Comparison of ENCODE assay signal across 2 cellular contexts in genomic region chr5:6134281-6134680, GRCh38.
TF ChIP-seq lines count a peak whose summit lies in the region.

No MANE protein-coding gene starts in this region.

TF ChIP-seq in GM23338, 12 proteins besides CTCF, POLR2A, EP300 and RAD21 (continued from another document):
- no peak for TF ChIP-seq ZNF462 (CRISPR knock-in tag; IDR thresholded peaks at IDR 0.05)

TF ChIP-seq in WTC11, 78 proteins besides CTCF, POLR2A, EP300 and RAD21 (continued from another document):
- no peak for TF ChIP-seq HMGXB4 (CRISPR knock-in tag; IDR thresholded peaks at IDR 0.05)
- TF ChIP-seq MAX (CRISPR knock-in tag; IDR thresholded peaks at IDR 0.05) = no peak
- TF ChIP-seq ATF2 (CRISPR knock-in tag; IDR thresholded peaks at IDR 0.05; ENCODE audit: borderline replicate concordance, low read depth) = no peak
- no peak for TF ChIP-seq ESRRA (CRISPR knock-in tag; IDR thresholded peaks at IDR 0.05; ENCODE audit: borderline replicate concordance)
- TF ChIP-seq RORB (CRISPR knock-in tag; IDR thresholded peaks at IDR 0.05) = no peak
- no peak for TF ChIP-seq CDX4 (CRISPR knock-in tag; IDR thresholded peaks at IDR 0.05; ENCODE audit: borderline replicate concordance)
- TF ChIP-seq ELF4 (CRISPR knock-in tag; IDR thresholded peaks at IDR 0.05; ENCODE audit: low read depth) = no peak
- no peak for TF ChIP-seq ZNF317 (CRISPR knock-in tag; IDR thresholded peaks at IDR 0.05; ENCODE audit: borderline replicate concordance, low read depth)
- no peak for TF ChIP-seq PRDM15 (CRISPR knock-in tag; IDR thresholded peaks at IDR 0.05)
- no peak for TF ChIP-seq STAT6 (CRISPR knock-in tag; conservative IDR thresholded peaks at IDR 0.05; ENCODE audit: low read depth)
